In genomic region chr10:98253499-98253898, GRCh38 we compare ENCODE assay signal across 16 cellular contexts. TPM values are rescaled to one million over a fixed set of nuclear protein-coding genes. Genes with fewer than 3 reads are reported as not detected.
"Had no signal": no experiment of that assay in that cellular context is flagged by ENCODE, and none has a peak within 500 bp of the region (broad histone marks: within the 10 kb centered on the region; RNA-seq: fewer than 3 reads in every experiment).

No MANE protein-coding gene starts in this region.

- H3K4me1 ChIP-seq: ascending aorta, gastroesophageal sphincter, lower lobe of right lung had no signal

- H3K27ac ChIP-seq: ascending aorta, gastroesophageal sphincter, heart right ventricle, lower lobe of right lung had no signal

- ATAC-seq: activated CD8-positive, alpha-beta T cell treated with anti-CD3 and anti-CD28 coated beads, Interleukin-2, amount 10 ng/mL, durations not matched to agents 7 days and 5 days; gastroesophageal sphincter; heart right ventricle; lower lobe of right lung; natural killer cell treated with Interleukin-12 subunit alpha and Interleukin-12 subunit beta and Interleukin-15 and Interleukin-18, amount 100 ng/mL, for 72 hours had no signal

- H3K4me1 Mint-ChIP-seq: activated B cell treated with CpG ODN at 0.5 μM for 24 hours; activated naive CD4-positive, alpha-beta T cell treated with anti-CD3 and anti-CD28 coated beads, Interleukin-2, amount 50 U/mL, for 24 hours had no signal

- H3K27ac Mint-ChIP-seq: activated B cell treated with CpG ODN at 0.5 μM for 24 hours; activated CD8-positive, alpha-beta T cell treated with anti-CD3 and anti-CD28 coated beads, Interleukin-2, amount 10 ng/mL, durations not matched to agents 7 days and 5 days; natural killer cell treated with Interleukin-12 subunit alpha and Interleukin-12 subunit beta and Interleukin-15 and Interleukin-18, amount 100 ng/mL, for 72 hours had no signal

- H3K9me3 Mint-ChIP-seq: activated B cell treated with CpG ODN at 0.5 μM for 24 hours; activated naive CD4-positive, alpha-beta T cell treated with anti-CD3 and anti-CD28 coated beads, Interleukin-2, amount 50 U/mL, for 24 hours; central memory CD8-positive, alpha-beta T cell; natural killer cell treated with Interleukin-12 subunit alpha and Interleukin-12 subunit beta and Interleukin-15 and Interleukin-18, amount 100 ng/mL, for 72 hours had no signal

- H3K4me3 ChIP-seq: ascending aorta, gastroesophageal sphincter, heart right ventricle, lower lobe of right lung had no signal

- DNase-seq: activated B cell treated with CpG ODN at 0.5 μM for 24 hours; activated CD4-positive, alpha-beta T cell treated with anti-CD3 and anti-CD28 coated beads for 48 hours; activated CD8-positive, alpha-beta T cell treated with anti-CD3 and anti-CD28 coated beads, Interleukin-2, amount 10 ng/mL, durations not matched to agents 7 days and 5 days; activated gamma-delta T cell; cortex of kidney; heart right ventricle; lower lobe of right lung; stimulated activated CD4-positive, alpha-beta T cell treated with anti-CD3 and anti-CD28 coated beads, Interleukin-1b, Interleukin-23, amount 100 ng/mL, for 48 hours; stimulated activated CD8-positive, alpha-beta memory T cell treated with anti-CD3 and anti-CD28 coated beads, Interleukin-4, amount 100 ng/mL, for 48 hours; stimulated activated naive CD4-positive, alpha-beta T cell had no signal

- H3K27me3 ChIP-seq: ascending aorta, gastroesophageal sphincter, heart right ventricle had no signal

- H3K27me3 Mint-ChIP-seq: activated B cell treated with CpG ODN at 0.5 μM for 24 hours; activated naive CD4-positive, alpha-beta T cell treated with anti-CD3 and anti-CD28 coated beads, Interleukin-2, amount 50 U/mL, for 24 hours; central memory CD8-positive, alpha-beta T cell; natural killer cell treated with Interleukin-12 subunit alpha and Interleukin-12 subunit beta and Interleukin-15 and Interleukin-18, amount 100 ng/mL, for 72 hours had no signal

- H3K4me3 Mint-ChIP-seq: activated B cell treated with CpG ODN at 0.5 μM for 24 hours; activated CD8-positive, alpha-beta T cell treated with anti-CD3 and anti-CD28 coated beads, Interleukin-2, amount 10 ng/mL, durations not matched to agents 7 days and 5 days; activated naive CD4-positive, alpha-beta T cell treated with anti-CD3 and anti-CD28 coated beads, Interleukin-2, amount 50 U/mL, for 24 hours; central memory CD8-positive, alpha-beta T cell; natural killer cell treated with Interleukin-12 subunit alpha and Interleukin-12 subunit beta and Interleukin-15 and Interleukin-18, amount 100 ng/mL, for 72 hours had no signal

- H3K9me3 ChIP-seq: ascending aorta, gastroesophageal sphincter, heart right ventricle, lower lobe of right lung had no signal

RNA-seq across cellular contexts. Expression of gene LOXL4, which starts 14.5 kb away (rescaled TPM):
- total RNA-seq: activated B cell treated with CpG ODN at 0.5 μM for 24 hours; activated CD8-positive, alpha-beta T cell treated with anti-CD3 and anti-CD28 coated beads, Interleukin-2, amount 10 ng/mL, durations not matched to agents 7 days and 5 days; natural killer cell treated with Interleukin-12 subunit alpha and Interleukin-12 subunit beta and Interleukin-15 and Interleukin-18, amount 100 ng/mL, for 72 hours; T-helper 2 cell treated with Interferon-gamma antibody and Interleukin-4, amounts not matched to agents 100 ng/mL and 5 ng/mL, for 36 hours had no signal
